ENCODE assay signal across 9 cellular contexts in the genomic region with DNA sequence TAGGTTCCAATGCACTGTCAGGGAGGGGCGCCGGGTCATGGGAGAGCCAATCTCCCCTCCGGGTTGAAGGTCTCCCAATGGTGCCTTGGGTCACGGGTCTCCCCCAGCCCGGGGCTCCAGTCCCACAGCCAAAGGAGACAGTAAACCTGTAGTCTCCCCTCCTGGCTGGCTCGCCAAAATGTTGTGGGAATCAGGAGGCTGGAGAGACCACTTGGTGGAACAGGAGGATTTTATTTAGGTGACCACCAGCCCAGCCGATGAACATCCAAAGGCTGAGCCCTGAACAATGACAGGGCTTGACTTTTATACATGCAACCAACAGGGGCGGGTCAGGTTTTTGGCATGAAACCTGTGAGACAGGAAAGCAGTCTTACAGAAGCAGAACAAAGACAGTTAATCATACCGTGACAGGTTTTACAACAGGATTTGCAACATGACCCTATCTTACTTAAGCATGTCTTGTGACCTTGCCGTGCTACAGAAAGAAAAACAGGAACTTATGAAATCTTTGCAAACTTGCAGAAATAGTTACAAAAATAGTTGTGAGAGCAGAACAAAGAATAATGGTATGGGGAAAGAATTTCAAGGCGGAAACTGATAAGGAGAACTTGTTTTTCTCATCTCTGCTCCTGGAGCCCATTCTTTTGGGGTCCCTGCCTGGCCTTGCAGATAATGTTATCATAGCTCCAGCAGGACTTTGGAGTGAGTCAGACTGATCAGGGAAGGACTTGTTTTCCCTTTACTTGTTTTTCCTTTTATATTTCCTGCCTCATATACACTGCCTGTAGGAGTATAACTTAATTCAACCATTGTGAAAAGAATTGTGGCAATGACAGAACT. TPM values are rescaled to one million over a fixed set of nuclear protein-coding genes. Genes with fewer than 3 reads are reported as not detected.
DNase-seq lines count a peak whose midpoint lies in the region; ATAC-seq, FAIRE-seq and TF ChIP-seq lines count a peak whose summit lies in the region.
"Had no signal": no experiment of that assay in that cellular context is flagged by ENCODE, and none has a peak within 500 bp of the region (broad histone marks: within the 10 kb centered on the region; RNA-seq: fewer than 3 reads in every experiment).

No MANE protein-coding gene starts in this region.

- no peak for TF ChIP-seq EP300 in GM12878 (IDR thresholded peaks at IDR 0.05; ENCODE audit: borderline replicate concordance in 1 of 2, control insufficient read depth in 1 of 2, low read depth in 2 of 2, low read length in 2 of 2)

- H3K4me1 ChIP-seq in GM12878 (ENCODE audit: control insufficient read depth, insufficient read depth, low read length), result no peaks in the 10 kb centered on the region

- TF ChIP-seq RAD21 in GM12878 (IDR thresholded peaks at IDR 0.05; ENCODE audit: insufficient read depth, low read depth, low read length), result no peak

- CTCF ChIA-PET in GM12878 (lab: Yijun Ruan, JAX), result no interaction called here

- no peak overlapping the region for H3K27ac ChIP-seq in GM12878 (ENCODE audit: control insufficient read depth, insufficient read depth)

- SMC1A ChIA-PET in GM12878 (lab: Charles Lee; ENCODE audit: uncharacterized antibody, unreplicated experiment), result no interaction called here

- 67% methylated on average over 11 of the region's 11 CpGs for WGBS in GM12878 (ENCODE audit: insufficient coverage, insufficient replicate concordance, low lambda C conversion rate, missing lambda C conversion rate)

- no peaks in the 10 kb centered on the region for H4K20me1 ChIP-seq in GM12878 (ENCODE audit: control insufficient read depth, insufficient read depth)

- POLR2A ChIA-PET in GM12878 (lab: Charles Lee), result no interaction called here

- DNase-seq in GM12864 (ENCODE audit: low read depth) (peak; percentile 31), HT-29 (ENCODE audit: low spot score) (peak; percentile 47), GM12878 (ENCODE audit: low read depth, low spot score) (peak; percentile 19), myocyte (ENCODE audit: low read depth) (peak; percentile 29), NCI-H446 (lab: John Stamatoyannopoulos, UW) (no peak), activated T-cell treated with anti-CD3 and anti-CD28 coated beads for 4 hours (no peak)
- no peak for DNase-seq in activated T-cell treated with anti-CD3 and anti-CD28 coated beads, Interleukin-2, amount 50 U/mL, for 48 hours
- no peak for DNase-seq in activated naive CD4-positive, alpha-beta T cell treated with Interleukin-2 at 50 U/mL for 16 hours
- DNase-seq: NCI-H526 treated with DMSO at 0.1 percent for 48 hours had no signal

- TF ChIP-seq CTCF in GM12864 (IDR thresholded peaks at IDR 0.05; ENCODE audit: low read depth, low read length, missing control alignments) (no peak), GM12878 (IDR thresholded peaks at IDR 0.05 in 2 of 3, conservative IDR thresholded peaks at IDR 0.05 in 1 of 3; ENCODE audit: control insufficient read depth in 2 of 3, extremely low read depth in 1 of 3, insufficient read depth in 1 of 3, low read depth in 3 of 3, low read length in 3 of 3) (no peak)

- ATAC-seq in GM12878, result peak; percentile 51

- intact Hi-C loops in GM12878 (cut with micrococcal nuclease; ENCODE audit: unreplicated experiment), result loop anchor here (5.0 to 10.0 kb wide), 3 partner anchors 38 to 335 kb away; partner anchors contain the start of genes ZNF107 and ZNF138

- BruUV-seq in GM12878 (replicated peaks; lab: Mats Ljungman, UMichigan), result no TSS peak

- no peak; the same call in 1 of the 2 replicates for TF ChIP-seq POLR2A in GM12878 (IDR thresholded peaks at IDR 0.05; ENCODE audit: low read depth, low read length)

- no peak overlapping the region for H2AFZ ChIP-seq in GM12878 (ENCODE audit: control insufficient read depth, low read depth, low read length)

- H3K27me3 ChIP-seq in GM12878 (replicated peaks in 1 of 2; ENCODE audit: control insufficient read depth in 2 of 2, insufficient read depth in 2 of 2, low read length in 1 of 2), result no peaks in the 10 kb centered on the region

- peaks cover 4% of the 10 kb centered on the region for H3K79me2 ChIP-seq in GM12878 (ENCODE audit: control insufficient read depth, insufficient read depth, low read length)

- H3K4me3 ChIP-seq in GM12864 (ENCODE audit: low read depth, low read length) (no peak overlapping the region), GM12878 (no peak overlapping the region)

- H3K9me3 ChIP-seq in GM12878 (replicated peaks; ENCODE audit: control insufficient read depth, insufficient read depth, low read length), result peaks cover 42% of the 10 kb centered on the region

- peaks cover 0 to 3% of the 10 kb centered on the region in 2 experiments; a peak in 2 of 4 replicates for H3K36me3 ChIP-seq in GM12878 (ENCODE audit: control insufficient read depth in 2 of 2, insufficient read depth in 2 of 2, low read length in 1 of 2)

- H3K9ac ChIP-seq in GM12878 (ENCODE audit: control insufficient read depth, insufficient read depth, low read length), result no peak overlapping the region

- in situ Hi-C loops in GM12878 (cut with MboI), result no loop called here

- no peak overlapping the region for H3K4me2 ChIP-seq in GM12878 (ENCODE audit: control insufficient read depth, insufficient read depth)

- RAD21 ChIA-PET in GM12878 (lab: Charles Lee; ENCODE audit: unreplicated experiment), result no interaction called here

- no peak for FAIRE-seq in GM12878 (lab: Jason Lieb, UNC)

TF ChIP-seq in GM12878, 131 proteins besides CTCF, POLR2A, EP300 and RAD21 (continues in another document):
- TF ChIP-seq, protein P1, sequence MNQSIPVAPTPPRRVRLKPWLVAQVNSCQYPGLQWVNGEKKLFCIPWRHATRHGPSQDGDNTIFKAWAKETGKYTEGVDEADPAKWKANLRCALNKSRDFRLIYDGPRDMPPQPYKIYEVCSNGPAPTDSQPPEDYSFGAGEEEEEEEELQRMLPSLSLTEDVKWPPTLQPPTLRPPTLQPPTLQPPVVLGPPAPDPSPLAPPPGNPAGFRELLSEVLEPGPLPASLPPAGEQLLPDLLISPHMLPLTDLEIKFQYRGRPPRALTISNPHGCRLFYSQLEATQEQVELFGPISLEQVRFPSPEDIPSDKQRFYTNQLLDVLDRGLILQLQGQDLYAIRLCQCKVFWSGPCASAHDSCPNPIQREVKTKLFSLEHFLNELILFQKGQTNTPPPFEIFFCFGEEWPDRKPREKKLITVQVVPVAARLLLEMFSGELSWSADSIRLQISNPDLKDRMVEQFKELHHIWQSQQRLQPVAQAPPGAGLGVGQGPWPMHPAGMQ (IDR thresholded peaks at IDR 0.05; ENCODE audit: borderline replicate concordance), result no peak
- no peak for TF ChIP-seq LARP7 (IDR thresholded peaks at IDR 0.05)
- TF ChIP-seq, protein P2, sequence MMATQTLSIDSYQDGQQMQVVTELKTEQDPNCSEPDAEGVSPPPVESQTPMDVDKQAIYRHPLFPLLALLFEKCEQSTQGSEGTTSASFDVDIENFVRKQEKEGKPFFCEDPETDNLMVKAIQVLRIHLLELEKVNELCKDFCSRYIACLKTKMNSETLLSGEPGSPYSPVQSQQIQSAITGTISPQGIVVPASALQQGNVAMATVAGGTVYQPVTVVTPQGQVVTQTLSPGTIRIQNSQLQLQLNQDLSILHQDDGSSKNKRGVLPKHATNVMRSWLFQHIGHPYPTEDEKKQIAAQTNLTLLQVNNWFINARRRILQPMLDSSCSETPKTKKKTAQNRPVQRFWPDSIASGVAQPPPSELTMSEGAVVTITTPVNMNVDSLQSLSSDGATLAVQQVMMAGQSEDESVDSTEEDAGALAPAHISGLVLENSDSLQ (IDR thresholded peaks at IDR 0.05), result peak; percentile 73
- TF ChIP-seq PAX8 (IDR thresholded peaks at IDR 0.05), result no peak
- no peak for TF ChIP-seq MEF2A (IDR thresholded peaks at IDR 0.05; ENCODE audit: insufficient read depth, low read depth, low read length)

RNA-seq across cellular contexts. Expression of gene ERV3-1, which starts 7.1 kb away (rescaled TPM):
- total RNA-seq in HT-29 (2014; rRNA removed; shearing (Covaris generic)), result 2.9 and 5.8 TPM in 2 replicates
- 109 and 115 TPM in 2 replicates for total RNA-seq in GM12878 (2013; cell fraction: nucleolus; rRNA removed)
- total RNA-seq in GM12878 (2014; rRNA removed) (18.4 and 20.3 TPM in 2 replicates), GM12878 (2014; rRNA removed; fragmentation: Illumina TruSeq; extraction: Trizol) (15.1 and 16.3 TPM in 2 replicates), GM12878 (2021) (12.5 and 14.6 TPM in 2 replicates), myocyte (24.6 and 27.8 TPM in 2 replicates)
- 33.2 TPM for polyA plus RNA-seq in GM12878 (2011; ENCODE audit: low read depth)
- polyA plus RNA-seq in GM12878 (2011; rRNA removed) (23.4 and 26.1 TPM in 2 replicates), GM12878 (2014; fragmentation: Illumina TruSeq; extraction: Trizol) (19.2 and 23.7 TPM in 2 replicates), GM12878 (2014; fragmentation: Nextera tagmentation; extraction: Ambion mirVana) (10 to 100 TPM in 1 of 2 experiments, 1 to 10 TPM in 1; 9.4 to 11.7 TPM), GM12878 (2014; rRNA removed) (14.4 and 16.1 TPM in 2 replicates), GM12878 (2016; fragmentation: Nextera tagmentation; extraction: Ambion mirVana) (10 to 100 TPM; 15.0 to 17.7 TPM)
- 9.5 and 13.4 TPM in 2 replicates for polyA plus RNA-seq in GM12878 (2011; cell fraction: cytosol; rRNA removed)
- 48.9 and 59.7 TPM in 2 replicates for polyA plus RNA-seq in GM12878 (2011; cell fraction: nucleus; rRNA removed)
- 12.0 and 12.3 TPM in 2 replicates for polyA plus RNA-seq in GM12878 (2012)
- polyA minus RNA-seq in GM12878 (2011; rRNA and poly(A)+ RNA removed), result 17.3 and 19.1 TPM in 2 replicates
- polyA minus RNA-seq in GM12878 (2011; cell fraction: cytosol; rRNA and poly(A)+ RNA removed), result 6.8 and 7.1 TPM in 2 replicates
- polyA minus RNA-seq in GM12878 (2011; cell fraction: nucleus; rRNA and poly(A)+ RNA removed), result 38.8 and 52.4 TPM in 2 replicates
- polyA plus RNA-seq in myocyte (2012), result 16.5 TPM

RNA-seq across cellular contexts. Expression of gene ZNF117, which starts 8.5 kb away (rescaled TPM):
- total RNA-seq in HT-29 (2014; rRNA removed; shearing (Covaris generic)), result 0.34 and 0.74 TPM in 2 replicates
- total RNA-seq in GM12878 (2013; cell fraction: nucleolus; rRNA removed), result 49.9 and 51.1 TPM in 2 replicates
- total RNA-seq in GM12878 (2014; rRNA removed) (9.3 and 11.7 TPM in 2 replicates), GM12878 (2014; rRNA removed; fragmentation: Illumina TruSeq; extraction: Trizol) (14.7 and 14.9 TPM in 2 replicates), GM12878 (2021) (7.0 and 7.5 TPM in 2 replicates), myocyte (12.9 and 13.5 TPM in 2 replicates)
- polyA plus RNA-seq in GM12878 (2011; ENCODE audit: low read depth), result 4.2 TPM
- polyA plus RNA-seq in GM12878 (2011; rRNA removed) (8.7 and 18.2 TPM in 2 replicates), GM12878 (2014; fragmentation: Illumina TruSeq; extraction: Trizol) (15.3 and 22.3 TPM in 2 replicates), GM12878 (2014; fragmentation: Nextera tagmentation; extraction: Ambion mirVana) (1 to 10 TPM; 1.4 to 1.5 TPM), GM12878 (2014; rRNA removed) (7.1 and 8.2 TPM in 2 replicates), GM12878 (2016; fragmentation: Nextera tagmentation; extraction: Ambion mirVana) (1 to 10 TPM; 2.8 to 4.1 TPM)
- polyA plus RNA-seq in GM12878 (2011; cell fraction: cytosol; rRNA removed), result 1.3 and 1.4 TPM in 2 replicates
- polyA plus RNA-seq in GM12878 (2011; cell fraction: nucleus; rRNA removed), result 16.5 and 18.3 TPM in 2 replicates
- 7.2 and 7.6 TPM in 2 replicates for polyA plus RNA-seq in GM12878 (2012)
- 3.5 and 4.1 TPM in 2 replicates for polyA minus RNA-seq in GM12878 (2011; rRNA and poly(A)+ RNA removed)
- polyA minus RNA-seq in GM12878 (2011; cell fraction: cytosol; rRNA and poly(A)+ RNA removed), result 1.2 and 2.1 TPM in 2 replicates
- polyA minus RNA-seq in GM12878 (2011; cell fraction: nucleus; rRNA and poly(A)+ RNA removed), result 8.1 and 9.4 TPM in 2 replicates
- polyA plus RNA-seq in myocyte (2012), result 5.0 TPM

Comparison
In these comparisons a context has a peak if more than half of its experiments do, and no peak if none do; other contexts are left out.
1. DNase-seq: peak in GM12864 (single experiment), HT-29 (single experiment), GM12878 (single experiment) and myocyte (single experiment); none in NCI-H446 (0 of 2), activated T-cell treated with anti-CD3 and anti-CD28 coated beads, Interleukin-2, amount 50 U/mL, for 48 hours (0 of 2), activated T-cell treated with anti-CD3 and anti-CD28 coated beads for 4 hours (single experiment) and activated naive CD4-positive, alpha-beta T cell treated with Interleukin-2 at 50 U/mL for 16 hours (single experiment).